16 cellular contexts compared by ENCODE assay signal in genomic region chr12:10406725-10407124, GRCh38. TPM values are rescaled to one million over a fixed set of nuclear protein-coding genes. Genes with fewer than 3 reads are reported as not detected.
DNase-seq lines count a peak whose midpoint lies in the region; ATAC-seq, FAIRE-seq and TF ChIP-seq lines count a peak whose summit lies in the region.
"Had no signal": no experiment of that assay in that cellular context is flagged by ENCODE, and none has a peak within 500 bp of the region (broad histone marks: within the 10 kb centered on the region; RNA-seq: fewer than 3 reads in every experiment).

No MANE protein-coding gene starts in this region.

- no peak overlapping the region for H3K4me3 ChIP-seq in H1 (ENCODE audit: extremely low read depth in 1 of 4, insufficient read depth in 2 of 4, low read depth in 3 of 4, low read length in 4 of 4)
- H3K4me3 ChIP-seq in colonic mucosa, result no peak overlapping the region
- H3K4me3 ChIP-seq: cardiac muscle cell, suprapubic skin had no signal

- H4K20me1 ChIP-seq in H1 (replicated peaks in 1 of 2; ENCODE audit: control insufficient read depth in 1 of 2, insufficient read depth in 2 of 2, low read length in 2 of 2), result no peaks in the 10 kb centered on the region

- H3K27me3 ChIP-seq in H1 (replicated peaks in 1 of 4; ENCODE audit: control insufficient read depth in 3 of 4, extremely low read depth in 1 of 4, insufficient read depth in 3 of 4, low read length in 3 of 4), result no peaks in the 10 kb centered on the region
- no peaks in the 10 kb centered on the region for H3K27me3 ChIP-seq in colonic mucosa
- H3K27me3 ChIP-seq: cardiac muscle cell, suprapubic skin had no signal

- TF ChIP-seq RAD21 in H1 (IDR thresholded peaks at IDR 0.05 in 1 of 2, conservative IDR thresholded peaks at IDR 0.05 in 1 of 2; ENCODE audit: low read depth in 2 of 2, low read length in 2 of 2), result no peak

- no peak overlapping the region for H3K14ac ChIP-seq in H1 (ENCODE audit: insufficient read length)

- H3K4me2 ChIP-seq in H1 (ENCODE audit: insufficient read depth in 1 of 2, low read depth in 2 of 2, low read length in 2 of 2), result no peak overlapping the region

- no peaks in the 10 kb centered on the region for H3K79me1 ChIP-seq in H1 (ENCODE audit: low read depth, low read length)

- no peak overlapping the region for H3K9ac ChIP-seq in H1 (replicated peaks in 1 of 4; ENCODE audit: extremely low read depth in 1 of 4, low read depth in 3 of 4, low read length in 3 of 4)
- H3K9ac ChIP-seq in colonic mucosa (ENCODE audit: low read depth in 2 of 2, low read length in 2 of 2), result no peak overlapping the region

- H3K4me1 ChIP-seq in H1 (replicated peaks in 1 of 4; ENCODE audit: control insufficient read depth in 3 of 4, insufficient read depth in 4 of 4, low read length in 3 of 4) (no peaks in the 10 kb centered on the region), colonic mucosa (no peaks in the 10 kb centered on the region)
- H3K4me1 ChIP-seq: suprapubic skin had no signal

- H2BK20ac ChIP-seq in H1 (ENCODE audit: low read length), result no peak overlapping the region

- no peak for TF ChIP-seq POLR2A in H1 (IDR thresholded peaks at IDR 0.05; ENCODE audit: control extremely low read depth in 1 of 2, low read depth in 2 of 2, low read length in 2 of 2)

- H4K91ac ChIP-seq in H1 (replicated peaks; ENCODE audit: insufficient read length, low read length), result no peak overlapping the region

- no peak for TF ChIP-seq CTCF in H1 (IDR thresholded peaks at IDR 0.05; ENCODE audit: control extremely low read depth in 1 of 3, insufficient read depth in 1 of 3, low read depth in 1 of 3, low read length in 3 of 3)
- TF ChIP-seq CTCF in colonic mucosa (IDR thresholded peaks at IDR 0.05), result no peak

- H3K36me3 ChIP-seq in H1 (ENCODE audit: control insufficient read depth in 2 of 4, insufficient read depth in 4 of 4, low read length in 3 of 4) (no peaks in the 10 kb centered on the region), colonic mucosa (no peaks in the 10 kb centered on the region)
- H3K36me3 ChIP-seq: cardiac muscle cell, suprapubic skin had no signal

- H4K5ac ChIP-seq in H1 (ENCODE audit: insufficient read length, low read depth, low read length), result no peak overlapping the region

- peak; percentile 41 for ATAC-seq in stimulated activated memory B cell treated with anti-CD40 and anti-IgM and Interleukin-4, amounts not matched to agents 10 μg/mL and 1 μg/mL and 100 μg/mL, for 72 hours

- intact Hi-C loops in colonic mucosa (cut with DNase I), result no loop called here

- no peaks in the 10 kb centered on the region for H3K27me3 Mint-ChIP-seq in stimulated activated memory B cell treated with anti-CD40 and anti-IgM and Interleukin-4, amounts not matched to agents 10 μg/mL and 1 μg/mL and 100 μg/mL, for 72 hours

- no peak overlapping the region for H3K27ac Mint-ChIP-seq in stimulated activated memory B cell treated with anti-CD40 and anti-IgM and Interleukin-4, amounts not matched to agents 10 μg/mL and 1 μg/mL and 100 μg/mL, for 72 hours
- H3K27ac Mint-ChIP-seq: activated CD4-positive, alpha-beta T cell treated with anti-CD3 and anti-CD28 coated beads, Interleukin-2, amount 10 ng/mL, durations not matched to agents 7 days and 5 days had no signal

- H3K4me3 Mint-ChIP-seq in stimulated activated memory B cell treated with anti-CD40 and anti-IgM and Interleukin-4, amounts not matched to agents 10 μg/mL and 1 μg/mL and 100 μg/mL, for 72 hours, result no peak overlapping the region
- H3K4me3 Mint-ChIP-seq: activated CD4-positive, alpha-beta T cell treated with anti-CD3 and anti-CD28 coated beads, Interleukin-2, amount 10 ng/mL, durations not matched to agents 7 days and 5 days had no signal

- no peak for TF ChIP-seq EP300 in H1 (IDR thresholded peaks at IDR 0.05; ENCODE audit: borderline replicate concordance in 1 of 2, low read depth in 2 of 2, low read length in 2 of 2)

- H3K9me3 Mint-ChIP-seq in stimulated activated memory B cell treated with anti-CD40 and anti-IgM and Interleukin-4, amounts not matched to agents 10 μg/mL and 1 μg/mL and 100 μg/mL, for 72 hours, result no peaks in the 10 kb centered on the region
- H3K9me3 Mint-ChIP-seq: activated CD4-positive, alpha-beta T cell treated with anti-CD3 and anti-CD28 coated beads, Interleukin-2, amount 10 ng/mL, durations not matched to agents 7 days and 5 days had no signal

- peak overlapping the region; percentile 65 for H2AFZ ChIP-seq in H1 (ENCODE audit: low read length)

- no peak overlapping the region for H3K27ac ChIP-seq in H1 (ENCODE audit: low read depth, low read length)
- no peak overlapping the region for H3K27ac ChIP-seq in colonic mucosa
- H3K27ac ChIP-seq: 22Rv1, cardiac muscle cell, suprapubic skin had no signal

- H3K56ac ChIP-seq in H1 (replicated peaks; ENCODE audit: insufficient read length, low read depth, low read length), result no peak overlapping the region

- POLR2A ChIA-PET in H1 (lab: Charles Lee; ENCODE audit: partially characterized antibody), result no interaction called here

- 96% methylated on average over 4 of the region's 4 CpGs; no CpG with 5 or more reads in 1 of the 2 experiments for WGBS in H1 (ENCODE audit: extremely low coverage in 1 of 2, insufficient coverage in 1 of 2, insufficient read length in 1 of 2, insufficient replicate concordance in 2 of 2, low coverage in 1 of 2, low lambda C conversion rate in 2 of 2, missing lambda C conversion rate in 1 of 2), 2 experiments

- FAIRE-seq in H1 (lab: Jason Lieb, UNC), result no peak

- no peak overlapping the region for H3K4ac ChIP-seq in H1 (replicated peaks; ENCODE audit: insufficient read length, low read depth, low read length)

- no peak overlapping the region for H3K23ac ChIP-seq in H1 (ENCODE audit: insufficient read length)

- H3K18ac ChIP-seq in H1 (ENCODE audit: extremely low read depth, low read length), result no peak overlapping the region

- CTCF ChIA-PET in H1 (lab: Charles Lee; ENCODE audit: partially characterized antibody), result interaction anchor here (0.5 to 0.6 kb wide), 2 partner anchors 111 to 318 kb away, joined by 3 read pairs; no protein-coding TSS in a partner anchor

- no peaks in the 10 kb centered on the region for H3K36me3 Mint-ChIP-seq in stimulated activated memory B cell treated with anti-CD40 and anti-IgM and Interleukin-4, amounts not matched to agents 10 μg/mL and 1 μg/mL and 100 μg/mL, for 72 hours

- no peak overlapping the region for H2BK5ac ChIP-seq in H1 (ENCODE audit: low read depth, low read length)

- no peaks in the 10 kb centered on the region for H3K79me2 ChIP-seq in H1 (ENCODE audit: control insufficient read depth in 1 of 2, insufficient read depth in 2 of 2, low read length in 2 of 2)

- H2BK120ac ChIP-seq in H1 (replicated peaks; ENCODE audit: low read depth, low read length), result no peak overlapping the region

- H3K4me1 Mint-ChIP-seq in stimulated activated memory B cell treated with anti-CD40 and anti-IgM and Interleukin-4, amounts not matched to agents 10 μg/mL and 1 μg/mL and 100 μg/mL, for 72 hours, result peaks cover 12% of the 10 kb centered on the region
- H3K4me1 Mint-ChIP-seq: activated CD4-positive, alpha-beta T cell treated with anti-CD3 and anti-CD28 coated beads, Interleukin-2, amount 10 ng/mL, durations not matched to agents 7 days and 5 days had no signal

- H2AK5ac ChIP-seq in H1 (ENCODE audit: low read depth, low read length), result 0 out of 2 replicates have a peak overlapping the region, but pooled peaks have one; percentile 56

- H3K23me2 ChIP-seq in H1 (ENCODE audit: low read depth, low read length), result no peaks in the 10 kb centered on the region

- H3K9me3 ChIP-seq in H1 (ENCODE audit: insufficient read depth in 2 of 2, low read depth in 1 of 2, low read length in 1 of 2), result peaks cover 0 to 5% of the 10 kb centered on the region in 2 experiments; a peak in 1 of 4 replicates
- no peaks in the 10 kb centered on the region for H3K9me3 ChIP-seq in colonic mucosa
- H3K9me3 ChIP-seq: suprapubic skin had no signal

- DNase-seq in NCI-H2029 (lab: John Stamatoyannopoulos, UW) (peak; percentile 6), NCI-H2029 treated with DMSO at 0.1 percent for 48 hours (lab: John Stamatoyannopoulos, UW) (no peak), OCI-M1 (lab: John Stamatoyannopoulos, UW) (peak; percentile 76), H1 (ENCODE audit: low read depth in 1 of 2, low spot score in 2 of 2) (no peak), NCI-H1694 (lab: John Stamatoyannopoulos, UW) (no peak), colonic mucosa (no peak)
- no peak for DNase-seq in effector CD8-positive, alpha-beta T cell (lab: John Stamatoyannopoulos, UW)
- DNase-seq: activated CD4-positive, alpha-beta T cell treated with anti-CD3 and anti-CD28 coated beads, Interleukin-2, amount 10 ng/mL, durations not matched to agents 7 days and 5 days; activated naive CD4-positive, alpha-beta T cell treated with Interleukin-2 at 50 U/mL for 16 hours; H7; NCI-H2171 had no signal

- 0 out of 2 replicates have a peak overlapping the region, but pooled peaks have one; percentile 19 for H2BK12ac ChIP-seq in H1 (ENCODE audit: low read depth, low read length)

- H2BK15ac ChIP-seq in H1 (ENCODE audit: low read length), result no peak overlapping the region

- no peak overlapping the region for H4K8ac ChIP-seq in H1 (ENCODE audit: extremely low read depth, insufficient read depth, low read length)

RNA-seq across cellular contexts. Expression of gene KLRC4, which starts 2.8 kb away (rescaled TPM):
- total RNA-seq in H1 (2021; fragmentation: NEBNext Ultra II Directional; extraction: Animal tissue kit (Norgen Biotek cat#: 25700)), result not detected in 2 replicates
- not detected in 2 replicates for polyA plus RNA-seq in H1 (2011; rRNA removed)
- polyA plus RNA-seq in H1 (2011; cell fraction: cytosol; rRNA removed), result not detected
- polyA plus RNA-seq in H1 (2011; cell fraction: nucleus; rRNA removed), result not detected
- polyA plus RNA-seq in H1 (2012, experiment 1 of 2), result not detected in 4 replicates
- not detected for polyA plus RNA-seq in H1 (2012, experiment 2 of 2)
- not detected for polyA plus RNA-seq in H1 (2013, experiment 1 of 2)
- polyA plus RNA-seq in H1 (2013, experiment 2 of 2), result not detected
- polyA minus RNA-seq in H1 (2011; rRNA and poly(A)+ RNA removed), result not detected in 2 replicates
- not detected for polyA minus RNA-seq in H1 (2011; cell fraction: cytosol; rRNA and poly(A)+ RNA removed)
- not detected for polyA minus RNA-seq in H1 (2011; cell fraction: nucleus; rRNA and poly(A)+ RNA removed)
- under 1 TPM; 0.47 to 0.80 TPM for total RNA-seq in colonic mucosa
- total RNA-seq: activated CD4-positive, alpha-beta T cell treated with anti-CD3 and anti-CD28 coated beads, Interleukin-2, amount 10 ng/mL, durations not matched to agents 7 days and 5 days; cardiac muscle cell; H7; skeletal muscle tissue; suprapubic skin had no signal
- polyA plus RNA-seq: cardiac muscle cell had no signal

RNA-seq across cellular contexts. Expression of gene KLRC3, which starts 13.7 kb away (rescaled TPM):
- total RNA-seq in H1 (2021; fragmentation: NEBNext Ultra II Directional; extraction: Animal tissue kit (Norgen Biotek cat#: 25700)), result not detected in 2 replicates
- not detected in 2 replicates for polyA plus RNA-seq in H1 (2011; rRNA removed)
- not detected for polyA plus RNA-seq in H1 (2011; cell fraction: cytosol; rRNA removed)
- not detected for polyA plus RNA-seq in H1 (2011; cell fraction: nucleus; rRNA removed)
- not detected in 4 replicates for polyA plus RNA-seq in H1 (2012, experiment 1 of 2)
- polyA plus RNA-seq in H1 (2012, experiment 2 of 2), result not detected
- polyA plus RNA-seq in H1 (2013, experiment 1 of 2), result not detected
- polyA plus RNA-seq in H1 (2013, experiment 2 of 2), result not detected
- not detected in 2 replicates for polyA minus RNA-seq in H1 (2011; rRNA and poly(A)+ RNA removed)
- not detected for polyA minus RNA-seq in H1 (2011; cell fraction: cytosol; rRNA and poly(A)+ RNA removed)
- polyA minus RNA-seq in H1 (2011; cell fraction: nucleus; rRNA and poly(A)+ RNA removed), result not detected
- not detected for total RNA-seq in colonic mucosa
- total RNA-seq: activated CD4-positive, alpha-beta T cell treated with anti-CD3 and anti-CD28 coated beads, Interleukin-2, amount 10 ng/mL, durations not matched to agents 7 days and 5 days; cardiac muscle cell; H7; skeletal muscle tissue; suprapubic skin had no signal

RNA-seq across cellular contexts. Expression of gene KLRK1, which starts 16.9 kb away (rescaled TPM):
- not detected in 2 replicates for total RNA-seq in H1 (2021; fragmentation: NEBNext Ultra II Directional; extraction: Animal tissue kit (Norgen Biotek cat#: 25700))
- not detected in 2 replicates for polyA plus RNA-seq in H1 (2011; rRNA removed)
- not detected for polyA plus RNA-seq in H1 (2011; cell fraction: cytosol; rRNA removed)
- not detected for polyA plus RNA-seq in H1 (2011; cell fraction: nucleus; rRNA removed)
- polyA plus RNA-seq in H1 (2012, experiment 1 of 2), result not detected in 4 replicates
- polyA plus RNA-seq in H1 (2012, experiment 2 of 2), result not detected
- not detected for polyA plus RNA-seq in H1 (2013, experiment 1 of 2)
- polyA plus RNA-seq in H1 (2013, experiment 2 of 2), result not detected
- polyA minus RNA-seq in H1 (2011; rRNA and poly(A)+ RNA removed), result not detected in 2 replicates
- not detected for polyA minus RNA-seq in H1 (2011; cell fraction: cytosol; rRNA and poly(A)+ RNA removed)
- polyA minus RNA-seq in H1 (2011; cell fraction: nucleus; rRNA and poly(A)+ RNA removed), result 0.40 TPM
- total RNA-seq in colonic mucosa, result 1 to 10 TPM; 1.1 to 1.6 TPM
- total RNA-seq: cardiac muscle cell, H7 had no signal

RNA-seq across cellular contexts. Expression of gene KLRC2, which starts 29.1 kb away (rescaled TPM):
- not detected in 2 replicates for total RNA-seq in H1 (2021; fragmentation: NEBNext Ultra II Directional; extraction: Animal tissue kit (Norgen Biotek cat#: 25700))
- polyA plus RNA-seq in H1 (2011; rRNA removed), result not detected in 2 replicates
- polyA plus RNA-seq in H1 (2011; cell fraction: cytosol; rRNA removed), result not detected
- not detected for polyA plus RNA-seq in H1 (2011; cell fraction: nucleus; rRNA removed)
- not detected in 4 replicates for polyA plus RNA-seq in H1 (2012, experiment 1 of 2)
- polyA plus RNA-seq in H1 (2012, experiment 2 of 2), result not detected
- polyA plus RNA-seq in H1 (2013, experiment 1 of 2), result not detected
- not detected for polyA plus RNA-seq in H1 (2013, experiment 2 of 2)
- not detected in 2 replicates for polyA minus RNA-seq in H1 (2011; rRNA and poly(A)+ RNA removed)
- polyA minus RNA-seq in H1 (2011; cell fraction: cytosol; rRNA and poly(A)+ RNA removed), result not detected
- polyA minus RNA-seq in H1 (2011; cell fraction: nucleus; rRNA and poly(A)+ RNA removed), result not detected
- total RNA-seq in colonic mucosa, result under 1 TPM in 1 of 2 donors, not detected in 1; 0.50 TPM
- total RNA-seq: activated CD4-positive, alpha-beta T cell treated with anti-CD3 and anti-CD28 coated beads, Interleukin-2, amount 10 ng/mL, durations not matched to agents 7 days and 5 days; cardiac muscle cell; H7 had no signal
- polyA plus RNA-seq: cardiac muscle cell had no signal

RNA-seq across cellular contexts. Expression of gene KLRC1, which starts 46.5 kb away (rescaled TPM):
- not detected in 2 replicates for total RNA-seq in H1 (2021; fragmentation: NEBNext Ultra II Directional; extraction: Animal tissue kit (Norgen Biotek cat#: 25700))
- not detected in 2 replicates for polyA plus RNA-seq in H1 (2011; rRNA removed)
- polyA plus RNA-seq in H1 (2011; cell fraction: cytosol; rRNA removed), result not detected
- not detected for polyA plus RNA-seq in H1 (2011; cell fraction: nucleus; rRNA removed)
- polyA plus RNA-seq in H1 (2012, experiment 1 of 2), result not detected in 4 replicates
- polyA plus RNA-seq in H1 (2012, experiment 2 of 2), result not detected
- polyA plus RNA-seq in H1 (2013, experiment 1 of 2), result not detected
- not detected for polyA plus RNA-seq in H1 (2013, experiment 2 of 2)
- not detected in 2 replicates for polyA minus RNA-seq in H1 (2011; rRNA and poly(A)+ RNA removed)
- not detected for polyA minus RNA-seq in H1 (2011; cell fraction: cytosol; rRNA and poly(A)+ RNA removed)
- polyA minus RNA-seq in H1 (2011; cell fraction: nucleus; rRNA and poly(A)+ RNA removed), result not detected
- 1 to 10 TPM; 1.0 to 1.3 TPM for total RNA-seq in colonic mucosa
- total RNA-seq: activated CD4-positive, alpha-beta T cell treated with anti-CD3 and anti-CD28 coated beads, Interleukin-2, amount 10 ng/mL, durations not matched to agents 7 days and 5 days; cardiac muscle cell; H7; suprapubic skin had no signal
- polyA plus RNA-seq: cardiac muscle cell had no signal

Comparison
In these comparisons a context has a peak if more than half of its experiments do, and no peak if none do; other contexts are left out.
1. DNase-seq: peak in NCI-H2029 (single experiment) and OCI-M1 (single experiment); none in NCI-H2029 treated with DMSO at 0.1 percent for 48 hours (single experiment), H1 (0 of 2), NCI-H1694 (single experiment), colonic mucosa (single experiment) and effector CD8-positive, alpha-beta T cell (single experiment).